ENCODE assay signal across 27 cellular contexts in genomic region chr3:197523551-197523950, GRCh38. TPM values are rescaled to one million over a fixed set of nuclear protein-coding genes. Genes with fewer than 3 reads are reported as not detected.
DNase-seq lines count a peak whose midpoint lies in the region; ATAC-seq, FAIRE-seq and TF ChIP-seq lines count a peak whose summit lies in the region.
"Had no signal": no experiment of that assay in that cellular context is flagged by ENCODE, and none has a peak within 500 bp of the region (broad histone marks: within the 10 kb centered on the region; RNA-seq: fewer than 3 reads in every experiment).

No MANE protein-coding gene starts in this region.

- H2BK20ac ChIP-seq in H1 (ENCODE audit: low read length): no peak overlapping the region

- H3K23me2 ChIP-seq in H1 (ENCODE audit: low read depth, low read length): no peaks in the 10 kb centered on the region; the same call in 1 of the 2 replicates

- H3K14ac ChIP-seq in H1 (ENCODE audit: insufficient read length): no peak overlapping the region
- H3K14ac ChIP-seq in neuronal stem cell (ENCODE audit: low read length): no peak overlapping the region

- no peak for TF ChIP-seq RAD21 in H1 (IDR thresholded peaks at IDR 0.05 in 1 of 2, conservative IDR thresholded peaks at IDR 0.05 in 1 of 2; ENCODE audit: low read depth in 2 of 2, low read length in 2 of 2)

- CTCF ChIA-PET in H1 (lab: Charles Lee; ENCODE audit: partially characterized antibody): interaction anchor here (0.8 to 3.4 kb wide), 6 partner anchors 11 to 24 kb away, joined by 3 to 23 read pairs (median 4); no protein-coding TSS in a partner anchor
- CTCF ChIA-PET in activated CD4-positive, alpha-beta memory T cell treated with anti-CD3 and anti-CD28 coated beads, Interleukin-2, amount 10 ng/mL, durations not matched to agents 7 days and 5 days (lab: Charles Lee): no interaction called here

- H3K27me3 ChIP-seq in H1 (replicated peaks in 1 of 4; ENCODE audit: control insufficient read depth in 3 of 4, extremely low read depth in 1 of 4, insufficient read depth in 3 of 4, low read length in 3 of 4): no peaks in the 10 kb centered on the region
- peaks cover 0 to 14% (median 0%) of the 10 kb centered on the region in 3 experiments for H3K27me3 ChIP-seq in neuronal stem cell (ENCODE audit: control insufficient read depth in 3 of 3, insufficient read depth in 3 of 3, low read depth in 1 of 3, low read length in 3 of 3)
- no peaks in the 10 kb centered on the region for H3K27me3 ChIP-seq in upper lobe of right lung
- H3K27me3 ChIP-seq: BLaER1 treated with 17β-estradiol and CSF1 and Interleukin-3, amounts not matched to agents 10 nM and 100 nM had no signal

- H2BK5ac ChIP-seq in H1 (ENCODE audit: low read depth, low read length) (no peak overlapping the region), neuronal stem cell (ENCODE audit: low read length) (no peak overlapping the region)

- DNase-seq in stimulated activated naive CD8-positive, alpha-beta T cell treated with anti-CD3 and anti-CD28 coated beads, Interleukin-15, Interleukin-2, amounts not matched to agents 100 U/mL and 50 U/mL, for 24 hours: no peak
- DNase-seq in H1 (ENCODE audit: low read depth in 1 of 2, low spot score in 2 of 2) (no peak), neuronal stem cell (ENCODE audit: low spot score) (no peak), upper lobe of right lung (peak; percentile 53), SKM-1 treated with dmso at 0.1 percent for 144 hours (lab: John Stamatoyannopoulos, UW; ENCODE audit: unreplicated experiment) (no peak)
- DNase-seq in activated CD4-positive, alpha-beta memory T cell treated with anti-CD3 and anti-CD28 coated beads, Interleukin-2, amount 10 ng/mL, durations not matched to agents 7 days and 5 days: no peak
- DNase-seq: AML-193; Caco-2; CD8-positive, alpha-beta T cell; DMS79 treated with DMSO at 0.1 percent for 48 hours; HCEC 1CT; NCI-H1092; NCI-H1417 treated with DMSO at 0.1 percent for 48 hours; NCI-H1694 treated with DMSO at 0.1 percent for 48 hours; NCI-H2081; NCI-H2227 treated with DMSO at 0.1 percent for 48 hours; NCI-H526 treated with DMSO at 0.1 percent for 48 hours; SIG-M5; SK-N-SH had no signal

- H2AK5ac ChIP-seq in H1 (ENCODE audit: low read depth, low read length) (no peak overlapping the region), neuronal stem cell (ENCODE audit: low read depth, low read length) (peak overlapping the region; percentile 5)

- H2AFZ ChIP-seq in H1 (ENCODE audit: low read length) (no peak overlapping the region), neuronal stem cell (ENCODE audit: low read length) (no peak overlapping the region)
- H2AFZ ChIP-seq: GM23338 had no signal

- TF ChIP-seq CTCF in H1 (IDR thresholded peaks at IDR 0.05; ENCODE audit: control extremely low read depth in 1 of 3, insufficient read depth in 1 of 3, low read depth in 1 of 3, low read length in 3 of 3): no peak
- no peak for TF ChIP-seq CTCF in upper lobe of right lung (IDR thresholded peaks at IDR 0.05)

- no peak overlapping the region for H3K27ac ChIP-seq in H1 (ENCODE audit: low read depth, low read length)
- H3K27ac ChIP-seq in neuronal stem cell (replicated peaks; ENCODE audit: low read length): no peak overlapping the region
- H3K27ac ChIP-seq in upper lobe of right lung: no peak overlapping the region
- H3K27ac ChIP-seq: BLaER1 treated with 17β-estradiol and CSF1 and Interleukin-3, amounts not matched to agents 10 nM and 100 nM had no signal

- H3K4me3 ChIP-seq in H1 (ENCODE audit: extremely low read depth in 1 of 4, insufficient read depth in 2 of 4, low read depth in 3 of 4, low read length in 4 of 4) (no peak overlapping the region), neuronal stem cell (ENCODE audit: low read length in 2 of 2) (no peak overlapping the region), upper lobe of right lung (no peak overlapping the region)
- H3K4me3 ChIP-seq: A549; BLaER1 treated with 17β-estradiol and CSF1 and Interleukin-3, amounts not matched to agents 10 nM and 100 nM; GM23338 had no signal

- H3K18ac ChIP-seq in H1 (ENCODE audit: extremely low read depth, low read length) (no peak overlapping the region), neuronal stem cell (ENCODE audit: low read length) (no peak overlapping the region)

- H3K9me3 ChIP-seq in H1 (ENCODE audit: insufficient read depth in 2 of 2, low read depth in 1 of 2, low read length in 1 of 2): no peaks in the 10 kb centered on the region
- H3K9me3 ChIP-seq in neuronal stem cell (replicated peaks in 1 of 2; ENCODE audit: control insufficient read depth in 2 of 2, insufficient read depth in 1 of 2, low read depth in 1 of 2, low read length in 2 of 2): no peaks in the 10 kb centered on the region
- no peaks in the 10 kb centered on the region for H3K9me3 ChIP-seq in upper lobe of right lung
- H3K9me3 ChIP-seq: A549, Caco-2, SK-N-SH had no signal

- H3K4me2 ChIP-seq in H1 (ENCODE audit: insufficient read depth in 1 of 2, low read depth in 2 of 2, low read length in 2 of 2): no peak overlapping the region
- H3K4me2 ChIP-seq in neuronal stem cell (ENCODE audit: insufficient read depth, low read length, poor library complexity, severe bottlenecking): no peak overlapping the region
- H3K4me2 ChIP-seq: A549; BLaER1 treated with 17β-estradiol and CSF1 and Interleukin-3, amounts not matched to agents 10 nM and 100 nM; GM23338; SK-N-SH had no signal

- H3K4me1 ChIP-seq in H1 (replicated peaks in 1 of 4; ENCODE audit: control insufficient read depth in 3 of 4, insufficient read depth in 4 of 4, low read length in 3 of 4): peaks cover 0 to 18% (median 15%) of the 10 kb centered on the region in 4 experiments; a peak in 6 of 7 replicates
- peaks cover 4 to 14% of the 10 kb centered on the region in 2 donors for H3K4me1 ChIP-seq in neuronal stem cell (ENCODE audit: control insufficient read depth in 2 of 2, insufficient read depth in 1 of 2, low read depth in 1 of 2, low read length in 2 of 2)
- H3K4me1 ChIP-seq in upper lobe of right lung: peaks cover 16% of the 10 kb centered on the region

- H4K8ac ChIP-seq in H1 (ENCODE audit: extremely low read depth, insufficient read depth, low read length): no peak overlapping the region
- no peak overlapping the region for H4K8ac ChIP-seq in neuronal stem cell (ENCODE audit: low read depth, low read length)

- H3K4ac ChIP-seq in H1 (replicated peaks; ENCODE audit: insufficient read length, low read depth, low read length) (no peak overlapping the region), neuronal stem cell (ENCODE audit: low read length) (no peak overlapping the region)

- H3K56ac ChIP-seq in H1 (replicated peaks; ENCODE audit: insufficient read length, low read depth, low read length): no peak overlapping the region

- no peak overlapping the region for H3K4me3 Mint-ChIP-seq in stimulated activated naive CD8-positive, alpha-beta T cell treated with anti-CD3 and anti-CD28 coated beads, Interleukin-15, Interleukin-2, amounts not matched to agents 100 ng/mL and 50 ng/mL, for 24 hours
- no peak overlapping the region for H3K4me3 Mint-ChIP-seq in activated CD4-positive, alpha-beta memory T cell treated with anti-CD3 and anti-CD28 coated beads, Interleukin-2, amount 10 ng/mL, durations not matched to agents 7 days and 5 days
- H3K4me3 Mint-ChIP-seq: CD8-positive, alpha-beta T cell; GM23338 had no signal

- H3K36me3 Mint-ChIP-seq in stimulated activated naive CD8-positive, alpha-beta T cell treated with anti-CD3 and anti-CD28 coated beads, Interleukin-15, Interleukin-2, amounts not matched to agents 100 ng/mL and 50 ng/mL, for 24 hours (ENCODE audit: low read depth): peaks cover 50% of the 10 kb centered on the region
- H3K36me3 Mint-ChIP-seq in activated CD4-positive, alpha-beta memory T cell treated with anti-CD3 and anti-CD28 coated beads, Interleukin-2, amount 10 ng/mL, durations not matched to agents 7 days and 5 days (ENCODE audit: low read depth): peaks cover 53% of the 10 kb centered on the region

- peak overlapping the region; percentile 19 for H3K27ac Mint-ChIP-seq in stimulated activated naive CD8-positive, alpha-beta T cell treated with anti-CD3 and anti-CD28 coated beads, Interleukin-15, Interleukin-2, amounts not matched to agents 100 ng/mL and 50 ng/mL, for 24 hours
- H3K27ac Mint-ChIP-seq in activated CD4-positive, alpha-beta memory T cell treated with anti-CD3 and anti-CD28 coated beads, Interleukin-2, amount 10 ng/mL, durations not matched to agents 7 days and 5 days: no peak overlapping the region
- H3K27ac Mint-ChIP-seq: CD8-positive, alpha-beta T cell; GM23338 had no signal

- POLR2A ChIA-PET in H1 (lab: Charles Lee; ENCODE audit: partially characterized antibody): no interaction called here
- POLR2A ChIA-PET in activated CD4-positive, alpha-beta memory T cell treated with anti-CD3 and anti-CD28 coated beads, Interleukin-2, amount 10 ng/mL, durations not matched to agents 7 days and 5 days (lab: Charles Lee): no interaction called here

- H4K20me1 ChIP-seq in H1 (replicated peaks in 1 of 2; ENCODE audit: control insufficient read depth in 1 of 2, insufficient read depth in 2 of 2, low read length in 2 of 2): no peaks in the 10 kb centered on the region

- no peak for TF ChIP-seq POLR2A in H1 (IDR thresholded peaks at IDR 0.05; ENCODE audit: control extremely low read depth in 1 of 2, low read depth in 2 of 2, low read length in 2 of 2)

- ATAC-seq in stimulated activated naive CD8-positive, alpha-beta T cell treated with anti-CD3 and anti-CD28 coated beads, Interleukin-15, Interleukin-2, amounts not matched to agents 100 U/mL and 50 U/mL, for 24 hours: no peak
- ATAC-seq in upper lobe of right lung (no peak), GM21381 (IDR thresholded peaks at IDR 0.05; ENCODE audit: unreplicated experiment) (no peak)
- ATAC-seq: A549; CD8-positive, alpha-beta T cell; GM23338; Panc1 had no signal

- no peaks in the 10 kb centered on the region for H3K79me2 ChIP-seq in H1 (ENCODE audit: control insufficient read depth in 1 of 2, insufficient read depth in 2 of 2, low read length in 2 of 2)

- no peak overlapping the region for H4K91ac ChIP-seq in H1 (replicated peaks; ENCODE audit: insufficient read length, low read length)
- no peak overlapping the region for H4K91ac ChIP-seq in neuronal stem cell (ENCODE audit: low read depth, low read length, poor library complexity)

- no peaks in the 10 kb centered on the region for H3K79me1 ChIP-seq in H1 (ENCODE audit: low read depth, low read length)
- no peaks in the 10 kb centered on the region for H3K79me1 ChIP-seq in neuronal stem cell (ENCODE audit: low read depth, low read length)

- H2BK12ac ChIP-seq in H1 (ENCODE audit: low read depth, low read length) (0 out of 2 replicates have a peak overlapping the region, but pooled peaks have one; percentile 43), neuronal stem cell (ENCODE audit: low read length) (no peak overlapping the region)

- no peaks in the 10 kb centered on the region for H3K27me3 Mint-ChIP-seq in stimulated activated naive CD8-positive, alpha-beta T cell treated with anti-CD3 and anti-CD28 coated beads, Interleukin-15, Interleukin-2, amounts not matched to agents 100 ng/mL and 50 ng/mL, for 24 hours
- H3K27me3 Mint-ChIP-seq in activated CD4-positive, alpha-beta memory T cell treated with anti-CD3 and anti-CD28 coated beads, Interleukin-2, amount 10 ng/mL, durations not matched to agents 7 days and 5 days: no peaks in the 10 kb centered on the region

- no peak overlapping the region for H2BK120ac ChIP-seq in H1 (replicated peaks; ENCODE audit: low read depth, low read length)
- H2BK120ac ChIP-seq in neuronal stem cell (ENCODE audit: low read depth, low read length): no peak overlapping the region

- H3K23ac ChIP-seq in H1 (ENCODE audit: insufficient read length) (no peak overlapping the region), neuronal stem cell (ENCODE audit: low read depth, low read length, poor library complexity) (no peak overlapping the region)

- TF ChIP-seq EP300 in H1 (IDR thresholded peaks at IDR 0.05; ENCODE audit: borderline replicate concordance in 1 of 2, low read depth in 2 of 2, low read length in 2 of 2): no peak

- no peaks in the 10 kb centered on the region for H3K9me3 Mint-ChIP-seq in stimulated activated naive CD8-positive, alpha-beta T cell treated with anti-CD3 and anti-CD28 coated beads, Interleukin-15, Interleukin-2, amounts not matched to agents 100 ng/mL and 50 ng/mL, for 24 hours
- peaks cover 4% of the 10 kb centered on the region for H3K9me3 Mint-ChIP-seq in activated CD4-positive, alpha-beta memory T cell treated with anti-CD3 and anti-CD28 coated beads, Interleukin-2, amount 10 ng/mL, durations not matched to agents 7 days and 5 days
- H3K9me3 Mint-ChIP-seq: CD8-positive, alpha-beta T cell had no signal

- 87% methylated on average over 14 of the region's 14 CpGs; no CpG with 5 or more reads in 1 of the 2 experiments for WGBS in H1 (ENCODE audit: extremely low coverage in 1 of 2, insufficient coverage in 1 of 2, insufficient read length in 1 of 2, insufficient replicate concordance in 2 of 2, low coverage in 1 of 2, low lambda C conversion rate in 2 of 2, missing lambda C conversion rate in 1 of 2), 2 experiments
- no CpG with 5 or more reads among the region's 14 CpGs for WGBS in neuronal stem cell (ENCODE audit: extremely low coverage in 2 of 2, insufficient read length in 2 of 2, insufficient replicate concordance in 1 of 2), 2 donors

- no peaks in the 10 kb centered on the region for H3K36me3 ChIP-seq in H1 (ENCODE audit: control insufficient read depth in 2 of 4, insufficient read depth in 4 of 4, low read length in 3 of 4)
- H3K36me3 ChIP-seq in neuronal stem cell (replicated peaks in 1 of 2; ENCODE audit: control insufficient read depth in 2 of 2, insufficient read depth in 2 of 2, low read length in 2 of 2): no peaks in the 10 kb centered on the region
- no peaks in the 10 kb centered on the region for H3K36me3 ChIP-seq in upper lobe of right lung

- intact Hi-C loops in upper lobe of right lung (cut with DNase I): no loop called here

- FAIRE-seq in H1 (lab: Jason Lieb, UNC): no peak
- FAIRE-seq: A549, GM12892, GM19239 had no signal

- H4K5ac ChIP-seq in H1 (ENCODE audit: insufficient read length, low read depth, low read length): no peak overlapping the region

- peaks cover 4% of the 10 kb centered on the region for H3K4me1 Mint-ChIP-seq in stimulated activated naive CD8-positive, alpha-beta T cell treated with anti-CD3 and anti-CD28 coated beads, Interleukin-15, Interleukin-2, amounts not matched to agents 100 ng/mL and 50 ng/mL, for 24 hours (ENCODE audit: low read depth)
- H3K4me1 Mint-ChIP-seq in activated CD4-positive, alpha-beta memory T cell treated with anti-CD3 and anti-CD28 coated beads, Interleukin-2, amount 10 ng/mL, durations not matched to agents 7 days and 5 days: peaks cover 4% of the 10 kb centered on the region

- H3K9ac ChIP-seq in H1 (replicated peaks in 1 of 4; ENCODE audit: extremely low read depth in 1 of 4, low read depth in 3 of 4, low read length in 3 of 4) (no peak overlapping the region), neuronal stem cell (ENCODE audit: low read depth, low read length, poor library complexity) (no peak overlapping the region)
- H3K9ac ChIP-seq: BLaER1 treated with 17β-estradiol and CSF1 and Interleukin-3, amounts not matched to agents 10 nM and 100 nM; SK-N-SH had no signal

- H2BK15ac ChIP-seq in H1 (ENCODE audit: low read length) (no peak overlapping the region), neuronal stem cell (ENCODE audit: low read length) (no peak overlapping the region)

RNA-seq across cellular contexts. Expression of gene BDH1, which starts 32.2 kb away (rescaled TPM):
- total RNA-seq in H1 (2021; fragmentation: NEBNext Ultra II Directional; extraction: Animal tissue kit (Norgen Biotek cat#: 25700)): 24.0 and 27.2 TPM in 2 replicates
- polyA plus RNA-seq in H1 (2011; rRNA removed): 27.7 and 28.1 TPM in 2 replicates
- 35.9 TPM for polyA plus RNA-seq in H1 (2011; cell fraction: cytosol; rRNA removed)
- 45.8 TPM for polyA plus RNA-seq in H1 (2011; cell fraction: nucleus; rRNA removed)
- 21.0 to 34.8 TPM (median 31.0 TPM) in 4 replicates for polyA plus RNA-seq in H1 (2012, experiment 1 of 2)
- 18.8 TPM for polyA plus RNA-seq in H1 (2012, experiment 2 of 2)
- 16.2 TPM for polyA plus RNA-seq in H1 (2013, experiment 1 of 2)
- 14.6 TPM for polyA plus RNA-seq in H1 (2013, experiment 2 of 2)
- polyA minus RNA-seq in H1 (2011; rRNA and poly(A)+ RNA removed): 28.8 and 37.6 TPM in 2 replicates
- polyA minus RNA-seq in H1 (2011; cell fraction: cytosol; rRNA and poly(A)+ RNA removed): 12.6 TPM
- 26.3 TPM for polyA minus RNA-seq in H1 (2011; cell fraction: nucleus; rRNA and poly(A)+ RNA removed)
- 8.7 TPM for polyA plus RNA-seq in neuronal stem cell (2013, experiment 1 of 2)
- 8.8 TPM for polyA plus RNA-seq in neuronal stem cell (2013, experiment 2 of 2)
- 12.5 TPM for total RNA-seq in upper lobe of right lung
- 10 to 100 TPM; 54.2 to 55.8 TPM for total RNA-seq in activated CD4-positive, alpha-beta memory T cell treated with anti-CD3 and anti-CD28 coated beads, Interleukin-2, amount 10 ng/mL, durations not matched to agents 7 days and 5 days
